Comparison of ENCODE assay signal across 9 cellular contexts in genomic region chr5:135332519-135333150, GRCh38.
DNase-seq lines count a peak whose midpoint lies in the region; ATAC-seq and TF ChIP-seq lines count a peak whose summit lies in the region.
"Had no signal": no experiment of that assay in that cellular context is flagged by ENCODE, and none has a peak within 500 bp of the region (broad histone marks: within the 10 kb centered on the region; RNA-seq: fewer than 3 reads in every experiment).

No MANE protein-coding gene starts in this region.

- 50 to 58% (median 56%) methylated on average over 5 of the region's 5 CpGs for WGBS in heart left ventricle, 4 donors
- 52 to 54% methylated on average over 5 of the region's 5 CpGs for WGBS in testis, 2 donors

- H3K4me1 ChIP-seq in heart left ventricle (peaks cover 0 to 19% (median 2%) of the 10 kb centered on the region in 12 donors), right atrium auricular region (peaks cover 0 to 26% of the 10 kb centered on the region in 2 donors), testis (no peaks in the 10 kb centered on the region)

- no peak for TF ChIP-seq POLR2A in heart left ventricle (IDR thresholded peaks at IDR 0.05)
- TF ChIP-seq POLR2A in testis (IDR thresholded peaks at IDR 0.05) = no peak

- H3K4me1 Mint-ChIP-seq in immature natural killer cell = no peaks in the 10 kb centered on the region
- H3K4me1 Mint-ChIP-seq: central memory CD8-positive, alpha-beta T cell had no signal

- peaks cover 0 to 3% (median 2%) of the 10 kb centered on the region in 3 donors for H3K27me3 Mint-ChIP-seq in immature natural killer cell (ENCODE audit: low read depth in 3 of 3)
- H3K27me3 Mint-ChIP-seq: central memory CD8-positive, alpha-beta T cell had no signal

- peaks cover 0 to 29% (median 6%) of the 10 kb centered on the region in 3 donors for H3K36me3 Mint-ChIP-seq in immature natural killer cell

- DNase-seq in heart left ventricle (no peak), cardiac septum (ENCODE audit: low spot score) (no peak), MV-4-11 (lab: John Stamatoyannopoulos, UW) (peak; percentile 51), right atrium auricular region (ENCODE audit: low spot score) (no peak), testis (no peak), immature natural killer cell (no peak)

- intact Hi-C loops in heart left ventricle (cut with DNase I) (loop anchor here in 4 of 10 donors (5.0 to 10.0 kb wide), 4 partner anchors 88 to 140 kb away; no protein-coding TSS in a partner anchor), cardiac septum (cut with DNase I) (loop anchor here (5.0 kb wide), 1 partner anchor 140 kb away; no protein-coding TSS in a partner anchor), testis (cut with DNase I; ENCODE audit: low total_unique reads) (no loop called here)

- H3K9me3 Mint-ChIP-seq in immature natural killer cell = no peaks in the 10 kb centered on the region
- H3K9me3 Mint-ChIP-seq: central memory CD8-positive, alpha-beta T cell had no signal

- H3K27me3 ChIP-seq in heart left ventricle (no peaks in the 10 kb centered on the region), right atrium auricular region (no peaks in the 10 kb centered on the region), testis (no peaks in the 10 kb centered on the region)

- peaks cover 0 to 62% (median 44%) of the 10 kb centered on the region in 9 donors for H3K36me3 ChIP-seq in heart left ventricle
- peaks cover 27% of the 10 kb centered on the region for H3K36me3 ChIP-seq in right atrium auricular region
- H3K36me3 ChIP-seq in testis (ENCODE audit: low read depth, missing control alignments) = no peaks in the 10 kb centered on the region

- H3K4me3 ChIP-seq in heart left ventricle (no peak overlapping the region), right atrium auricular region (no peak overlapping the region), testis (no peak overlapping the region)

- H3K27ac Mint-ChIP-seq in immature natural killer cell = no peak overlapping the region

- ATAC-seq in heart left ventricle (peak in 1 of 4 donors; percentile 7), GM21737 (IDR thresholded peaks at IDR 0.05; ENCODE audit: unreplicated experiment) (no peak)

- H3K27ac ChIP-seq in heart left ventricle (no peak overlapping the region), VCaP (no peak overlapping the region), right atrium auricular region (no peak overlapping the region), testis (no peak overlapping the region)

- H3K9me3 ChIP-seq in heart left ventricle (no peaks in the 10 kb centered on the region), right atrium auricular region (no peaks in the 10 kb centered on the region), testis (no peaks in the 10 kb centered on the region)

- TF ChIP-seq CTCF in heart left ventricle (IDR thresholded peaks at IDR 0.05) (peak in 11 of 12 donors; percentile 18 to 59 (median 45)), VCaP (conservative IDR thresholded peaks at IDR 0.05) (peak; percentile 72), right atrium auricular region (IDR thresholded peaks at IDR 0.05) (peak; percentile 29 to 63), testis (IDR thresholded peaks at IDR 0.05) (peak; percentile 12 to 34 (median 25))

- H3K4me3 Mint-ChIP-seq in immature natural killer cell = no peak overlapping the region
- H3K4me3 Mint-ChIP-seq: central memory CD8-positive, alpha-beta T cell had no signal
